ENCODE assay signal across 26 cellular contexts in the genomic region with DNA sequence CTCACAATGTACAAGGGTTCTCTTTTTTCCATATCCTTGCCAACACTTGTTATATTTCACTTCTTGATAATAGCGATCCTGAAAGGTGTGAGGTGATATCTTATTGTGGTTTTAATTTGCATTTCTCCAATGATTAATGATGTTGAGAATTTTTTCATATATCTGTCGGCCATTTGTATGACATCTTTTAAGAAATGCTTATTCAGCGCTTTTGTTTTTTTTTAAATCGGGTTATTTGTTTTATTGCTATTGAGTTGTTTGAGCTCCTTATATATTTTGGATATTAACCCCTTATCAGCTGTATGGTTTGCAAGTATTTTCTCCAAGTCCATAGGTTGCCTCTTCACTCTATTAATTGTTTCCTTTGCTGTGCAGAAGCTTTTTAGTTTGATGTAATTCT.
DNase-seq lines count a peak whose midpoint lies in the region; ATAC-seq, FAIRE-seq and TF ChIP-seq lines count a peak whose summit lies in the region.
"Had no signal": no experiment of that assay in that cellular context is flagged by ENCODE, and none has a peak within 500 bp of the region (broad histone marks: within the 10 kb centered on the region; RNA-seq: fewer than 3 reads in every experiment).

No MANE protein-coding gene starts in this region.

- H3K4me3 ChIP-seq in HepG2 (replicated peaks in 1 of 3; ENCODE audit: insufficient read depth in 1 of 3, low read depth in 2 of 3, low read length in 3 of 3) (no peak overlapping the region), right lobe of liver (no peak overlapping the region), K562 (no peak overlapping the region), endothelial cell of umbilical vein (replicated peaks in 1 of 3; ENCODE audit: insufficient read depth in 1 of 3, low read depth in 1 of 3, low read length in 3 of 3) (no peak overlapping the region)
- H3K4me3 ChIP-seq: BLaER1, GM12878 had no signal

- H2AFZ ChIP-seq in HepG2 (ENCODE audit: low read length): no peak overlapping the region
- no peak overlapping the region for H2AFZ ChIP-seq in K562 (ENCODE audit: low read depth, low read length)
- H2AFZ ChIP-seq in endothelial cell of umbilical vein (ENCODE audit: low read depth, low read length): no peak overlapping the region

- dilution Hi-C loops in endothelial cell of umbilical vein (cut with MboI; ENCODE audit: extremely low pct_ligation_motif_present, low sequenced_read_pairs): no loop called here

- H3K9me3 ChIP-seq in HepG2 (ENCODE audit: low read length) (no peaks in the 10 kb centered on the region), right lobe of liver (no peaks in the 10 kb centered on the region), K562 (replicated peaks; ENCODE audit: control insufficient read depth, insufficient read depth, low read depth, low read length) (no peaks in the 10 kb centered on the region), endothelial cell of umbilical vein (replicated peaks; ENCODE audit: control insufficient read depth, insufficient read depth, low read length) (no peaks in the 10 kb centered on the region)
- H3K9me3 ChIP-seq: BE2C, BLaER1 had no signal

- no peaks in the 10 kb centered on the region for H3K4me1 ChIP-seq in HepG2 (ENCODE audit: insufficient read depth, low read length)
- no peaks in the 10 kb centered on the region for H3K4me1 ChIP-seq in right lobe of liver
- no peaks in the 10 kb centered on the region for H3K4me1 ChIP-seq in K562 (replicated peaks in 1 of 2; ENCODE audit: control insufficient read depth in 2 of 2, insufficient read depth in 2 of 2, low read length in 2 of 2)
- H3K4me1 ChIP-seq in endothelial cell of umbilical vein (ENCODE audit: control insufficient read depth, extremely low read depth, insufficient read depth, low read length): no peaks in the 10 kb centered on the region
- H3K4me1 ChIP-seq: BE2C, BLaER1 had no signal

- H3K79me2 ChIP-seq in HepG2 (ENCODE audit: insufficient read depth, low read length) (no peaks in the 10 kb centered on the region), K562 (ENCODE audit: control insufficient read depth, insufficient read depth, low read length) (no peaks in the 10 kb centered on the region), endothelial cell of umbilical vein (ENCODE audit: control insufficient read depth, insufficient read depth, low read length) (no peaks in the 10 kb centered on the region)

- H3K36me3 ChIP-seq in HepG2 (replicated peaks in 1 of 2; ENCODE audit: control insufficient read depth in 1 of 2, insufficient read depth in 2 of 2, low read length in 2 of 2) (no peaks in the 10 kb centered on the region), right lobe of liver (no peaks in the 10 kb centered on the region), K562 (ENCODE audit: control insufficient read depth, insufficient read depth, low read length) (no peaks in the 10 kb centered on the region), endothelial cell of umbilical vein (ENCODE audit: control insufficient read depth in 2 of 2, extremely low read depth in 1 of 2, insufficient read depth in 2 of 2, low read length in 2 of 2) (no peaks in the 10 kb centered on the region)
- H3K36me3 ChIP-seq: BE2C, BLaER1 had no signal

- CTCF ChIA-PET in HepG2 (lab: Yijun Ruan, JAX; ENCODE audit: low intra/inter-chr PET ratio, low total read pairs): no interaction called here
- CTCF ChIA-PET in K562 (lab: Yijun Ruan, JAX; ENCODE audit: low intra/inter-chr PET ratio): no interaction called here
- CTCF ChIA-PET in endothelial cell of umbilical vein (lab: Charles Lee): interaction anchor here (0.8 kb wide), 1 partner anchor 572 kb away, joined by 3 read pairs; no protein-coding TSS in a partner anchor

- H3K9ac ChIP-seq in HepG2 (ENCODE audit: insufficient read depth, low read depth, low read length) (no peak overlapping the region), K562 (ENCODE audit: insufficient read depth in 1 of 2, low read depth in 2 of 2, low read length in 2 of 2) (no peak overlapping the region), endothelial cell of umbilical vein (replicated peaks; ENCODE audit: extremely low read depth, insufficient read depth, low read length) (no peak overlapping the region)
- H3K9ac ChIP-seq: BLaER1 had no signal

- no peak for TF ChIP-seq CTCF in HepG2 (CRISPR knock-in tag; IDR thresholded peaks at IDR 0.05)
- no peak for TF ChIP-seq CTCF in right lobe of liver (IDR thresholded peaks at IDR 0.05)
- no peak for TF ChIP-seq CTCF in K562 (IDR thresholded peaks at IDR 0.05 in 2 of 3, conservative IDR thresholded peaks at IDR 0.05 in 1 of 3; ENCODE audit: insufficient read depth in 2 of 3, low read depth in 1 of 3, low read length in 3 of 3)
- TF ChIP-seq CTCF in endothelial cell of umbilical vein (IDR thresholded peaks at IDR 0.05; ENCODE audit: extremely low read depth in 1 of 2, insufficient read depth in 1 of 2, low read depth in 1 of 2, low read length in 2 of 2): no peak
- TF ChIP-seq CTCF in omental fat pad (IDR thresholded peaks at IDR 0.05): no peak

- POLR2A ChIA-PET in HepG2 (lab: Yijun Ruan, JAX) (no interaction called here), K562 (lab: Yijun Ruan, JAX) (no interaction called here), endothelial cell of umbilical vein (lab: Charles Lee) (no interaction called here)

- no peaks in the 10 kb centered on the region for H4K20me1 ChIP-seq in HepG2 (ENCODE audit: insufficient read depth, low read length)
- H4K20me1 ChIP-seq in K562 (replicated peaks; ENCODE audit: control insufficient read depth, insufficient read depth, low read length): no peaks in the 10 kb centered on the region
- H4K20me1 ChIP-seq in endothelial cell of umbilical vein (replicated peaks; ENCODE audit: control insufficient read depth, extremely low read depth, insufficient read depth, low read length): no peaks in the 10 kb centered on the region
- H4K20me1 ChIP-seq: BLaER1 had no signal

- DNase-seq in HepG2 (ENCODE audit: low spot score) (no peak), right lobe of liver (no peak), K562 (ENCODE audit: extremely low read depth in 1 of 4, low spot score in 3 of 4) (no peak), endothelial cell of umbilical vein (ENCODE audit: low read depth, low spot score) (no peak), omental fat pad (ENCODE audit: low spot score) (no peak)
- DNase-seq: ACHN; BE2C; C1 segment of cervical spinal cord; CD4-positive, alpha-beta memory T cell; CD4-positive, CD25-positive, alpha-beta regulatory T cell; CD8-positive, alpha-beta memory T cell; COR-L47; DMS 273 treated with DMSO at 0.1 percent for 48 hours; DMS153; DMS53; DMS79; DND-41; EL; GDM1 had no signal

- intact Hi-C loops in HepG2 (cut with micrococcal nuclease; ENCODE audit: unreplicated experiment) (no loop called here), right lobe of liver (cut with DNase I) (no loop called here), K562 (cut with micrococcal nuclease) (no loop called here), endothelial cell of umbilical vein (cut with micrococcal nuclease) (no loop called here)

- H3K9me1 ChIP-seq in K562 (ENCODE audit: control insufficient read depth, insufficient read depth, low read length): no peaks in the 10 kb centered on the region
- H3K9me1 ChIP-seq in endothelial cell of umbilical vein (replicated peaks; ENCODE audit: control insufficient read depth, extremely low read depth, insufficient read depth, low read length): no peaks in the 10 kb centered on the region

- H3K4me2 ChIP-seq in HepG2 (ENCODE audit: low read depth, low read length) (no peak overlapping the region), K562 (ENCODE audit: insufficient read depth, low read length) (no peak overlapping the region), endothelial cell of umbilical vein (ENCODE audit: insufficient read depth, low read length) (no peak overlapping the region)
- H3K4me2 ChIP-seq: BLaER1 had no signal

- FAIRE-seq in HepG2 (lab: Jason Lieb, UNC) (no peak), K562 (lab: Jason Lieb, UNC) (no peak), endothelial cell of umbilical vein (lab: Jason Lieb, UNC) (peak; percentile 47)
- FAIRE-seq: GM12878, GM12892, GM18507, GM19239 had no signal

- TF ChIP-seq POLR2A in HepG2 (IDR thresholded peaks at IDR 0.05; ENCODE audit: insufficient read depth in 1 of 2, low read depth in 2 of 2, low read length in 2 of 2) (no peak), right lobe of liver (IDR thresholded peaks at IDR 0.05) (no peak), K562 (conservative IDR thresholded peaks at IDR 0.05) (no peak), endothelial cell of umbilical vein (IDR thresholded peaks at IDR 0.05; ENCODE audit: low read depth, low read length) (no peak)

- in situ Hi-C loops in HepG2 (cut with HindIII; ENCODE audit: extremely low pct_ligation_motif_present, low pct_unique_long_range_greater_than_20kb) (no loop called here), K562 (cut with MboI) (no loop called here)

- TF ChIP-seq EP300 in HepG2 (IDR thresholded peaks at IDR 0.05; ENCODE audit: low read depth in 2 of 2, low read length in 2 of 2) (no peak), HepG2 (CRISPR knock-in tag; IDR thresholded peaks at IDR 0.05; ENCODE audit: borderline replicate concordance) (no peak), K562 (IDR thresholded peaks at IDR 0.05; ENCODE audit: low read length) (no peak)

- H3K27me3 ChIP-seq in HepG2 (ENCODE audit: control insufficient read depth in 1 of 2, insufficient read depth in 2 of 2, low read length in 2 of 2): no peaks in the 10 kb centered on the region
- H3K27me3 ChIP-seq in right lobe of liver: no peaks in the 10 kb centered on the region
- H3K27me3 ChIP-seq in K562 (ENCODE audit: control insufficient read depth in 2 of 2, insufficient read depth in 2 of 2, low read length in 2 of 2): no peaks in the 10 kb centered on the region
- H3K27me3 ChIP-seq in endothelial cell of umbilical vein (ENCODE audit: control insufficient read depth in 2 of 2, insufficient read depth in 2 of 2, low read length in 2 of 2): no peaks in the 10 kb centered on the region
- H3K27me3 ChIP-seq: BE2C, BLaER1 had no signal

- 33% methylated on average over 4 of the region's 4 CpGs for WGBS in HepG2 (ENCODE audit: low lambda C conversion rate)
- 82% methylated on average over 4 of the region's 4 CpGs for WGBS in right lobe of liver (ENCODE audit: insufficient coverage, low coverage, low lambda C conversion rate, missing lambda C conversion rate)
- WGBS in K562 (ENCODE audit: insufficient coverage, low coverage, missing lambda C conversion rate): 2% methylated on average over 4 of the region's 4 CpGs

- TF ChIP-seq RAD21 in HepG2 (CRISPR knock-in tag; IDR thresholded peaks at IDR 0.05): no peak
- TF ChIP-seq RAD21 in K562 (CRISPR knock-in tag; conservative IDR thresholded peaks at IDR 0.05 in 1 of 2, IDR thresholded peaks at IDR 0.05 in 1 of 2): no peak

- no TSS peak for BruUV-seq in HepG2 (replicated peaks; lab: Mats Ljungman, UMichigan)
- BruUV-seq in K562 (replicated peaks; lab: Mats Ljungman, UMichigan): no TSS peak
- no TSS peak for BruUV-seq in endothelial cell of umbilical vein (replicated peaks; lab: Mats Ljungman, UMichigan)

- no peak for ATAC-seq in HepG2
- ATAC-seq in right lobe of liver: no peak
- no peak for ATAC-seq in K562
- ATAC-seq in GM19035 (IDR thresholded peaks at IDR 0.05; ENCODE audit: unreplicated experiment): no peak
- no peak for ATAC-seq in omental fat pad (ENCODE audit: low FRiP score)

- H3K27ac ChIP-seq in HepG2 (ENCODE audit: extremely low read length, insufficient read depth, low read length) (no peak overlapping the region), right lobe of liver (no peak overlapping the region), K562 (ENCODE audit: extremely low read depth, low read depth, low read length) (no peak overlapping the region), endothelial cell of umbilical vein (ENCODE audit: insufficient read depth, low read depth, low read length) (no peak overlapping the region)
- H3K27ac ChIP-seq: 22Rv1, BLaER1 had no signal
